ENCODE assay signal across 20 cellular contexts in genomic region chr2:200259577-200259957, GRCh38. TPM values are rescaled to one million over a fixed set of nuclear protein-coding genes. Genes with fewer than 3 reads are reported as not detected.
A peak's percentile ranks its signal among the peaks of the same experiment; 100 is the strongest.
DNase-seq lines count a peak whose midpoint lies in the region; ATAC-seq and TF ChIP-seq lines count a peak whose summit lies in the region.
"Had no signal": no experiment of that assay in that cellular context is flagged by ENCODE, and none has a peak within 500 bp of the region (broad histone marks: within the 10 kb centered on the region; RNA-seq: fewer than 3 reads in every experiment).

No MANE protein-coding gene starts in this region.

- peaks cover 0 to 3% (median 0%) of the 10 kb centered on the region in 8 donors for H3K9me3 Mint-ChIP-seq in CD4-positive, alpha-beta memory T cell
- H3K9me3 Mint-ChIP-seq: naive thymus-derived CD4-positive, alpha-beta T cell had no signal

- H3K4me3 Mint-ChIP-seq in CD4-positive, alpha-beta memory T cell, result no peak overlapping the region
- H3K4me3 Mint-ChIP-seq: naive thymus-derived CD4-positive, alpha-beta T cell had no signal

- peak; percentile 65 for ATAC-seq in esophagus mucosa
- ATAC-seq: naive thymus-derived CD4-positive, alpha-beta T cell had no signal

- H3K4me1 Mint-ChIP-seq in CD4-positive, alpha-beta memory T cell, result no peaks in the 10 kb centered on the region
- H3K4me1 Mint-ChIP-seq: naive thymus-derived CD4-positive, alpha-beta T cell had no signal

- H3K4me3 ChIP-seq in prostate gland, result no peak overlapping the region
- H3K4me3 ChIP-seq in CD4-positive, alpha-beta memory T cell (ENCODE audit: low read length in 2 of 2), result no peak overlapping the region
- H3K4me3 ChIP-seq in colonic mucosa, result no peak overlapping the region
- H3K4me3 ChIP-seq: esophagus squamous epithelium, MG63, spleen, suprapubic skin had no signal

- H3K27me3 ChIP-seq in prostate gland (replicated peaks; ENCODE audit: insufficient read depth) (no peaks in the 10 kb centered on the region), colonic mucosa (no peaks in the 10 kb centered on the region)
- no peaks in the 10 kb centered on the region for H3K27me3 ChIP-seq in CD4-positive, alpha-beta memory T cell (ENCODE audit: insufficient read depth, low read length)
- H3K27me3 ChIP-seq: BE2C, MG63, spleen, suprapubic skin had no signal

- POLR2A ChIA-PET in CD4-positive, alpha-beta memory T cell (lab: Charles Lee; ENCODE audit: partially characterized antibody), result no interaction called here

- 49% methylated on average over 5 of the region's 5 CpGs for WGBS in prostate gland

- H3K9me3 ChIP-seq in prostate gland (no peaks in the 10 kb centered on the region), colonic mucosa (no peaks in the 10 kb centered on the region)
- no peaks in the 10 kb centered on the region for H3K9me3 ChIP-seq in CD4-positive, alpha-beta memory T cell (ENCODE audit: control insufficient read depth in 1 of 2, low read length in 2 of 2)
- H3K9me3 ChIP-seq: BE2C, esophagus squamous epithelium, MG63, spleen, suprapubic skin had no signal

- no peak overlapping the region for H3K9ac ChIP-seq in colonic mucosa (ENCODE audit: low read depth in 2 of 2, low read length in 2 of 2)

- CTCF ChIA-PET in CD4-positive, alpha-beta memory T cell (lab: Charles Lee; ENCODE audit: partially characterized antibody), result no interaction called here

- TF ChIP-seq POLR2A in prostate gland (IDR thresholded peaks at IDR 0.05), result no peak

- peaks cover 2% of the 10 kb centered on the region in 2 donors for H3K27me3 Mint-ChIP-seq in CD4-positive, alpha-beta memory T cell

- H3K27ac ChIP-seq in prostate gland (peak overlapping the region; percentile 22 to 72), colonic mucosa (no peak overlapping the region)
- no peak overlapping the region for H3K27ac ChIP-seq in CD4-positive, alpha-beta memory T cell (ENCODE audit: low read depth, low read length)
- H3K27ac ChIP-seq: spleen, suprapubic skin had no signal

- H3K36me3 ChIP-seq in prostate gland (no peaks in the 10 kb centered on the region), colonic mucosa (no peaks in the 10 kb centered on the region)
- H3K36me3 ChIP-seq in CD4-positive, alpha-beta memory T cell (ENCODE audit: insufficient read depth, low read length), result no peaks in the 10 kb centered on the region
- H3K36me3 ChIP-seq: BE2C, esophagus squamous epithelium, MG63, spleen, suprapubic skin had no signal

- TF ChIP-seq CTCF in prostate gland (IDR thresholded peaks at IDR 0.05) (no peak), colonic mucosa (IDR thresholded peaks at IDR 0.05) (no peak)

- DNase-seq in HPDE6-E6E7 (ENCODE audit: extremely low spot score), result peak; percentile 81
- DNase-seq in NCI-H510A (lab: John Stamatoyannopoulos, UW), result peak; percentile 20
- peak; percentile 58 for DNase-seq in prostate gland (ENCODE audit: low spot score)
- DNase-seq in CD4-positive, alpha-beta memory T cell, result no peak
- no peak for DNase-seq in activated naive CD4-positive, alpha-beta T cell treated with Interleukin-2 at 50 U/mL for 16 hours
- no peak for DNase-seq in SHP77 (lab: John Stamatoyannopoulos, UW)
- DNase-seq in colonic mucosa, result no peak
- DNase-seq: activated CD4-positive, alpha-beta T cell treated with anti-CD3 and anti-CD28 coated beads for 48 hours; activated CD8-positive, alpha-beta memory T cell treated with anti-CD3 and anti-CD28 coated beads, Interleukin-2, amount 50 U/mL, for 4 hours; activated effector memory CD4-positive, alpha-beta T cell treated with anti-CD3 and anti-CD28 coated beads, Interleukin-2, amount 50 U/mL, for 16 hours; amniotic stem cell; BE2C; caudate nucleus; esophagus squamous epithelium; naive thymus-derived CD4-positive, alpha-beta T cell; NCI-H1930; spleen had no signal

- H3K36me3 Mint-ChIP-seq in CD4-positive, alpha-beta memory T cell, result no peaks in the 10 kb centered on the region
- H3K36me3 Mint-ChIP-seq: naive thymus-derived CD4-positive, alpha-beta T cell had no signal

- no peak overlapping the region for H3K27ac Mint-ChIP-seq in CD4-positive, alpha-beta memory T cell
- H3K27ac Mint-ChIP-seq: naive thymus-derived CD4-positive, alpha-beta T cell had no signal

- H3K4me1 ChIP-seq in prostate gland (replicated peaks) (peaks cover 3% of the 10 kb centered on the region), colonic mucosa (no peaks in the 10 kb centered on the region)
- no peaks in the 10 kb centered on the region for H3K4me1 ChIP-seq in CD4-positive, alpha-beta memory T cell (ENCODE audit: insufficient read depth, low read length)
- H3K4me1 ChIP-seq: BE2C, spleen, suprapubic skin had no signal

- intact Hi-C loops in prostate gland (cut with DNase I) (no loop called here), colonic mucosa (cut with DNase I) (no loop called here)
- intact Hi-C loops in CD4-positive, alpha-beta memory T cell (cut with micrococcal nuclease), result no loop called here

RNA-seq across cellular contexts. Expression of gene SPATS2L, which starts 46.9 kb away (rescaled TPM):
- total RNA-seq in esophagus mucosa, result 51.0 TPM
- 10 to 100 TPM; 77.4 to 88.7 TPM for total RNA-seq in prostate gland
- 1 to 10 TPM; 5.9 to 6.6 TPM for total RNA-seq in CD4-positive, alpha-beta memory T cell
- 1 to 10 TPM; 5.2 to 6.1 TPM for polyA plus RNA-seq in CD4-positive, alpha-beta memory T cell
- 100 to 1,000 TPM; 151 to 187 TPM for total RNA-seq in colonic mucosa

Comparison
In these comparisons a context has a peak if more than half of its experiments do, and no peak if none do; other contexts are left out.
1. DNase-seq: peak in HPDE6-E6E7 (single experiment), NCI-H510A (single experiment) and prostate gland (single experiment); none in CD4-positive, alpha-beta memory T cell (0 of 5), activated naive CD4-positive, alpha-beta T cell treated with Interleukin-2 at 50 U/mL for 16 hours (single experiment), SHP77 (0 of 2) and colonic mucosa (single experiment).
2. H3K27ac ChIP-seq: peak in prostate gland (2 of 2); none in CD4-positive, alpha-beta memory T cell (single experiment) and colonic mucosa (single experiment).